Comparison of ENCODE assay signal across 2 cellular contexts in the genomic region with DNA sequence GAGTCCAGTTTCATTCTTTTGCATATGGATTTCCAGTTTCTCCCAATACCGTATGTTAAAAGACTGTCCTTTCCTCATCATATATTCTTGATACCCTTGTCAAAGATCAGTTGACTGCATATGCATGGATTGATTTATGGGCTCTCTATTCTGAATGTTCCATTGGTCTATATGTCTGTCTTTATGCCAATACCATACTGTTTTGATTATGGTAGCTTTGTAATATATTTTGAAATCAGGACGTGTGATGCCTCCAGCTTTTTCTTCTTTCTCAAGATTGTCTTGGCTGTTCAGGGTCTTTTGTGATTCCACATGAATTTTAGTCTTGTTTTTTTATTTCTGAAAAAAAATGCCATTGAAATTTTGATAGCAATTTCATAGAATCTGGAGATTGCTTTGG.
TF ChIP-seq lines count a peak whose summit lies in the region.

No MANE protein-coding gene starts in this region.

TF ChIP-seq in HepG2, 621 proteins besides CTCF, POLR2A, EP300 and RAD21:
- peak; percentile 96 for TF ChIP-seq CHD4 (IDR thresholded peaks at IDR 0.05; ENCODE audit: borderline replicate concordance, low read length)
- no peak for TF ChIP-seq POLR2G (IDR thresholded peaks at IDR 0.05; ENCODE audit: low read depth, low read length)
- 0 out of 2 replicates have a peak, but pooled peaks have one; percentile 35 for TF ChIP-seq RCOR2 (CRISPR knock-in tag; IDR thresholded peaks at IDR 0.05)
- TF ChIP-seq, protein P1, sequence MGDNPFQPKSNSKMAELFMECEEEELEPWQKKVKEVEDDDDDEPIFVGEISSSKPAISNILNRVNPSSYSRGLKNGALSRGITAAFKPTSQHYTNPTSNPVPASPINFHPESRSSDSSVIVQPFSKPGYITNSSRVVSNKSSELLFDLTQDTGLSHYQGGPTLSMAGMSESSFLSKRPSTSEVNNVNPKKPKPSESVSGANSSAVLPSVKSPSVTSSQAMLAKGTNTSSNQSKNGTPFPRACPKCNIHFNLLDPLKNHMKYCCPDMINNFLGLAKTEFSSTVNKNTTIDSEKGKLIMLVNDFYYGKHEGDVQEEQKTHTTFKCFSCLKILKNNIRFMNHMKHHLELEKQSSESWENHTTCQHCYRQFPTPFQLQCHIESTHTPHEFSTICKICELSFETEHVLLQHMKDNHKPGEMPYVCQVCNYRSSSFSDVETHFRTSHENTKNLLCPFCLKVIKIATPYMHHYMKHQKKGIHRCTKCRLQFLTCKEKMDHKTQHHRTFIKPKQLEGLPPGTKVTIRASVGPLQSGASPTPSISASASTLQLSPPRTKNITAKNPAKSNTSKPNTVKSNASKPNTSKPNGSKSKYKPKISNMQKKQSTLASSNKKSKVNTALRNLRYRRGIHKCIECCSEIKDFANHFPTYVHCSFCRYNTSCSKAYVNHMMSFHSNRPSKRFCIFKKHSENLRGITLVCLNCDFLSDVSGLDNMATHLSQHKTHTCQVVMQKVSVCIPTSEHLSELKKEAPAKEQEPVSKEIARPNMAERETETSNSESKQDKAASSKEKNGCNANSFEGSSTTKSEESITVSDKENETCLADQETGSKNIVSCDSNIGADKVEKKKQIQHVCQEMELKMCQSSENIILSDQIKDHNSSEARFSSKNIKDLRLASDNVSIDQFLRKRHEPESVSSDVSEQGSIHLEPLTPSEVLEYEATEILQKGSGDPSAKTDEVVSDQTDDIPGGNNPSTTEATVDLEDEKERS (CRISPR knock-in tag; IDR thresholded peaks at IDR 0.05), result peak; percentile 62; the same call in 1 of the 2 replicates
- TF ChIP-seq, protein P2, sequence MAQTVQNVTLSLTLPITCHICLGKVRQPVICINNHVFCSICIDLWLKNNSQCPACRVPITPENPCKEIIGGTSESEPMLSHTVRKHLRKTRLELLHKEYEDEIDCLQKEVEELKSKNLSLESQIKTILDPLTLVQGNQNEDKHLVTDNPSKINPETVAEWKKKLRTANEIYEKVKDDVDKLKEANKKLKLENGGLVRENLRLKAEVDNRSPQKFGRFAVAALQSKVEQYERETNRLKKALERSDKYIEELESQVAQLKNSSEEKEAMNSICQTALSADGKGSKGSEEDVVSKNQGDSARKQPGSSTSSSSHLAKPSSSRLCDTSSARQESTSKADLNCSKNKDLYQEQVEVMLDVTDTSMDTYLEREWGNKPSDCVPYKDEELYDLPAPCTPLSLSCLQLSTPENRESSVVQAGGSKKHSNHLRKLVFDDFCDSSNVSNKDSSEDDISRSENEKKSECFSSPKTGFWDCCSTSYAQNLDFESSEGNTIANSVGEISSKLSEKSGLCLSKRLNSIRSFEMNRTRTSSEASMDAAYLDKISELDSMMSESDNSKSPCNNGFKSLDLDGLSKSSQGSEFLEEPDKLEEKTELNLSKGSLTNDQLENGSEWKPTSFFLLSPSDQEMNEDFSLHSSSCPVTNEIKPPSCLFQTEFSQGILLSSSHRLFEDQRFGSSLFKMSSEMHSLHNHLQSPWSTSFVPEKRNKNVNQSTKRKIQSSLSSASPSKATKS (CRISPR knock-in tag; IDR thresholded peaks at IDR 0.05), result no peak

TF ChIP-seq in GM12878, 131 proteins besides CTCF, POLR2A, EP300 and RAD21:
- TF ChIP-seq, protein P3, sequence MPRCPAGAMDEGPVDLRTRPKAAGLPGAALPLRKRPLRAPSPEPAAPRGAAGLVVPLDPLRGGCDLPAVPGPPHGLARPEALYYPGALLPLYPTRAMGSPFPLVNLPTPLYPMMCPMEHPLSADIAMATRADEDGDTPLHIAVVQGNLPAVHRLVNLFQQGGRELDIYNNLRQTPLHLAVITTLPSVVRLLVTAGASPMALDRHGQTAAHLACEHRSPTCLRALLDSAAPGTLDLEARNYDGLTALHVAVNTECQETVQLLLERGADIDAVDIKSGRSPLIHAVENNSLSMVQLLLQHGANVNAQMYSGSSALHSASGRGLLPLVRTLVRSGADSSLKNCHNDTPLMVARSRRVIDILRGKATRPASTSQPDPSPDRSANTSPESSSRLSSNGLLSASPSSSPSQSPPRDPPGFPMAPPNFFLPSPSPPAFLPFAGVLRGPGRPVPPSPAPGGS (IDR thresholded peaks at IDR 0.05; ENCODE audit: borderline replicate concordance, insufficient read depth, low read depth, low read length, poor library complexity, severe bottlenecking), result no peak
- TF ChIP-seq, protein P4, sequence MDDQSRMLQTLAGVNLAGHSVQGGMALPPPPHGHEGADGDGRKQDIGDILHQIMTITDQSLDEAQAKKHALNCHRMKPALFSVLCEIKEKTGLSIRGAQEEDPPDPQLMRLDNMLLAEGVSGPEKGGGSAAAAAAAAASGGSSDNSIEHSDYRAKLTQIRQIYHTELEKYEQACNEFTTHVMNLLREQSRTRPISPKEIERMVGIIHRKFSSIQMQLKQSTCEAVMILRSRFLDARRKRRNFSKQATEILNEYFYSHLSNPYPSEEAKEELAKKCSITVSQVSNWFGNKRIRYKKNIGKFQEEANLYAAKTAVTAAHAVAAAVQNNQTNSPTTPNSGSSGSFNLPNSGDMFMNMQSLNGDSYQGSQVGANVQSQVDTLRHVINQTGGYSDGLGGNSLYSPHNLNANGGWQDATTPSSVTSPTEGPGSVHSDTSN (IDR thresholded peaks at IDR 0.05; ENCODE audit: insufficient replicate concordance, low read depth, low read length), result no peak
- TF ChIP-seq ASH2L (IDR thresholded peaks at IDR 0.05; ENCODE audit: borderline replicate concordance, low read depth), result no peak
- TF ChIP-seq JUNB (IDR thresholded peaks at IDR 0.05), result no peak
- no peak for TF ChIP-seq RELA (IDR thresholded peaks at IDR 0.05; ENCODE audit: borderline replicate concordance, partially characterized antibody)
- TF ChIP-seq SIX5 (IDR thresholded peaks at IDR 0.05; ENCODE audit: low read depth, low read length, severe bottlenecking), result no peak
- TF ChIP-seq FOS (IDR thresholded peaks at IDR 0.05; ENCODE audit: borderline replicate concordance, extremely low read depth, insufficient read length), result no peak
- TF ChIP-seq, protein P5, sequence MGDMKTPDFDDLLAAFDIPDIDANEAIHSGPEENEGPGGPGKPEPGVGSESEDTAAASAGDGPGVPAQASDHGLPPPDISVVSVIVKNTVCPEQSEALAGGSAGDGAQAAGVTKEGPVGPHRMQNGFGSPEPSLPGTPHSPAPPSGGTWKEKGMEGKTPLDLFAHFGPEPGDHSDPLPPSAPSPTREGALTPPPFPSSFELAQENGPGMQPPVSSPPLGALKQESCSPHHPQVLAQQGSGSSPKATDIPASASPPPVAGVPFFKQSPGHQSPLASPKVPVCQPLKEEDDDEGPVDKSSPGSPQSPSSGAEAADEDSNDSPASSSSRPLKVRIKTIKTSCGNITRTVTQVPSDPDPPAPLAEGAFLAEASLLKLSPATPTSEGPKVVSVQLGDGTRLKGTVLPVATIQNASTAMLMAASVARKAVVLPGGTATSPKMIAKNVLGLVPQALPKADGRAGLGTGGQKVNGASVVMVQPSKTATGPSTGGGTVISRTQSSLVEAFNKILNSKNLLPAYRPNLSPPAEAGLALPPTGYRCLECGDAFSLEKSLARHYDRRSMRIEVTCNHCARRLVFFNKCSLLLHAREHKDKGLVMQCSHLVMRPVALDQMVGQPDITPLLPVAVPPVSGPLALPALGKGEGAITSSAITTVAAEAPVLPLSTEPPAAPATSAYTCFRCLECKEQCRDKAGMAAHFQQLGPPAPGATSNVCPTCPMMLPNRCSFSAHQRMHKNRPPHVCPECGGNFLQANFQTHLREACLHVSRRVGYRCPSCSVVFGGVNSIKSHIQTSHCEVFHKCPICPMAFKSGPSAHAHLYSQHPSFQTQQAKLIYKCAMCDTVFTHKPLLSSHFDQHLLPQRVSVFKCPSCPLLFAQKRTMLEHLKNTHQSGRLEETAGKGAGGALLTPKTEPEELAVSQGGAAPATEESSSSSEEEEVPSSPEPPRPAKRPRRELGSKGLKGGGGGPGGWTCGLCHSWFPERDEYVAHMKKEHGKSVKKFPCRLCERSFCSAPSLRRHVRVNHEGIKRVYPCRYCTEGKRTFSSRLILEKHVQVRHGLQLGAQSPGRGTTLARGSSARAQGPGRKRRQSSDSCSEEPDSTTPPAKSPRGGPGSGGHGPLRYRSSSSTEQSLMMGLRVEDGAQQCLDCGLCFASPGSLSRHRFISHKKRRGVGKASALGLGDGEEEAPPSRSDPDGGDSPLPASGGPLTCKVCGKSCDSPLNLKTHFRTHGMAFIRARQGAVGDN (IDR thresholded peaks at IDR 0.05), result no peak
- no peak for TF ChIP-seq KAT2A (conservative IDR thresholded peaks at IDR 0.05; ENCODE audit: control insufficient read depth, low read depth, low read length)
- TF ChIP-seq, protein P6, sequence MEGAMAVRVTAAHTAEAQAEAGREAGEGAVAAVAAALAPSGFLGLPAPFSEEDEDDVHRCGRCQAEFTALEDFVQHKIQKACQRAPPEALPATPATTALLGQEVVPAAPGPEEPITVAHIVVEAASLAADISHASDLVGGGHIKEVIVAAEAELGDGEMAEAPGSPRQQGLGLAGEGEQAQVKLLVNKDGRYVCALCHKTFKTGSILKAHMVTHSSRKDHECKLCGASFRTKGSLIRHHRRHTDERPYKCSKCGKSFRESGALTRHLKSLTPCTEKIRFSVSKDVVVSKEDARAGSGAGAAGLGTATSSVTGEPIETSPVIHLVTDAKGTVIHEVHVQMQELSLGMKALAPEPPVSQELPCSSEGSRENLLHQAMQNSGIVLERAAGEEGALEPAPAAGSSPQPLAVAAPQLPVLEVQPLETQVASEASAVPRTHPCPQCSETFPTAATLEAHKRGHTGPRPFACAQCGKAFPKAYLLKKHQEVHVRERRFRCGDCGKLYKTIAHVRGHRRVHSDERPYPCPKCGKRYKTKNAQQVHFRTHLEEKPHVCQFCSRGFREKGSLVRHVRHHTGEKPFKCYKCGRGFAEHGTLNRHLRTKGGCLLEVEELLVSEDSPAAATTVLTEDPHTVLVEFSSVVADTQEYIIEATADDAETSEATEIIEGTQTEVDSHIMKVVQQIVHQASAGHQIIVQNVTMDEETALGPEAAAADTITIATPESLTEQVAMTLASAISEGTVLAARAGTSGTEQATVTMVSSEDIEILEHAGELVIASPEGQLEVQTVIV (IDR thresholded peaks at IDR 0.05; ENCODE audit: borderline replicate concordance, partially characterized antibody), result no peak
- TF ChIP-seq YY1 (IDR thresholded peaks at IDR 0.05; ENCODE audit: low read depth, low read length), result no peak
- no peak for TF ChIP-seq WRNIP1 (IDR thresholded peaks at IDR 0.05; ENCODE audit: borderline replicate concordance, low read depth, low read length)
- TF ChIP-seq, protein P7, sequence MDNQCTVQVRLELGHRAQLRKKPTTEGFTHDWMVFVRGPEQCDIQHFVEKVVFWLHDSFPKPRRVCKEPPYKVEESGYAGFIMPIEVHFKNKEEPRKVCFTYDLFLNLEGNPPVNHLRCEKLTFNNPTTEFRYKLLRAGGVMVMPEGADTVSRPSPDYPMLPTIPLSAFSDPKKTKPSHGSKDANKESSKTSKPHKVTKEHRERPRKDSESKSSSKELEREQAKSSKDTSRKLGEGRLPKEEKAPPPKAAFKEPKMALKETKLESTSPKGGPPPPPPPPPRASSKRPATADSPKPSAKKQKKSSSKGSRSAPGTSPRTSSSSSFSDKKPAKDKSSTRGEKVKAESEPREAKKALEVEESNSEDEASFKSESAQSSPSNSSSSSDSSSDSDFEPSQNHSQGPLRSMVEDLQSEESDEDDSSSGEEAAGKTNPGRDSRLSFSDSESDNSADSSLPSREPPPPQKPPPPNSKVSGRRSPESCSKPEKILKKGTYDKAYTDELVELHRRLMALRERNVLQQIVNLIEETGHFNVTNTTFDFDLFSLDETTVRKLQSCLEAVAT (IDR thresholded peaks at IDR 0.05), result no peak
- TF ChIP-seq, protein P8, sequence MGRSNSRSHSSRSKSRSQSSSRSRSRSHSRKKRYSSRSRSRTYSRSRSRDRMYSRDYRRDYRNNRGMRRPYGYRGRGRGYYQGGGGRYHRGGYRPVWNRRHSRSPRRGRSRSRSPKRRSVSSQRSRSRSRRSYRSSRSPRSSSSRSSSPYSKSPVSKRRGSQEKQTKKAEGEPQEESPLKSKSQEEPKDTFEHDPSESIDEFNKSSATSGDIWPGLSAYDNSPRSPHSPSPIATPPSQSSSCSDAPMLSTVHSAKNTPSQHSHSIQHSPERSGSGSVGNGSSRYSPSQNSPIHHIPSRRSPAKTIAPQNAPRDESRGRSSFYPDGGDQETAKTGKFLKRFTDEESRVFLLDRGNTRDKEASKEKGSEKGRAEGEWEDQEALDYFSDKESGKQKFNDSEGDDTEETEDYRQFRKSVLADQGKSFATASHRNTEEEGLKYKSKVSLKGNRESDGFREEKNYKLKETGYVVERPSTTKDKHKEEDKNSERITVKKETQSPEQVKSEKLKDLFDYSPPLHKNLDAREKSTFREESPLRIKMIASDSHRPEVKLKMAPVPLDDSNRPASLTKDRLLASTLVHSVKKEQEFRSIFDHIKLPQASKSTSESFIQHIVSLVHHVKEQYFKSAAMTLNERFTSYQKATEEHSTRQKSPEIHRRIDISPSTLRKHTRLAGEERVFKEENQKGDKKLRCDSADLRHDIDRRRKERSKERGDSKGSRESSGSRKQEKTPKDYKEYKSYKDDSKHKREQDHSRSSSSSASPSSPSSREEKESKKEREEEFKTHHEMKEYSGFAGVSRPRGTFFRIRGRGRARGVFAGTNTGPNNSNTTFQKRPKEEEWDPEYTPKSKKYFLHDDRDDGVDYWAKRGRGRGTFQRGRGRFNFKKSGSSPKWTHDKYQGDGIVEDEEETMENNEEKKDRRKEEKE (IDR thresholded peaks at IDR 0.05), result no peak
- no peak for TF ChIP-seq ETV6 (conservative IDR thresholded peaks at IDR 0.05 in 1 of 2, IDR thresholded peaks at IDR 0.05 in 1 of 2; ENCODE audit: borderline replicate concordance in 1 of 2, low read depth in 1 of 2)
- TF ChIP-seq RFX5 (IDR thresholded peaks at IDR 0.05; ENCODE audit: low read depth, low read length), result no peak
- TF ChIP-seq, protein P9, sequence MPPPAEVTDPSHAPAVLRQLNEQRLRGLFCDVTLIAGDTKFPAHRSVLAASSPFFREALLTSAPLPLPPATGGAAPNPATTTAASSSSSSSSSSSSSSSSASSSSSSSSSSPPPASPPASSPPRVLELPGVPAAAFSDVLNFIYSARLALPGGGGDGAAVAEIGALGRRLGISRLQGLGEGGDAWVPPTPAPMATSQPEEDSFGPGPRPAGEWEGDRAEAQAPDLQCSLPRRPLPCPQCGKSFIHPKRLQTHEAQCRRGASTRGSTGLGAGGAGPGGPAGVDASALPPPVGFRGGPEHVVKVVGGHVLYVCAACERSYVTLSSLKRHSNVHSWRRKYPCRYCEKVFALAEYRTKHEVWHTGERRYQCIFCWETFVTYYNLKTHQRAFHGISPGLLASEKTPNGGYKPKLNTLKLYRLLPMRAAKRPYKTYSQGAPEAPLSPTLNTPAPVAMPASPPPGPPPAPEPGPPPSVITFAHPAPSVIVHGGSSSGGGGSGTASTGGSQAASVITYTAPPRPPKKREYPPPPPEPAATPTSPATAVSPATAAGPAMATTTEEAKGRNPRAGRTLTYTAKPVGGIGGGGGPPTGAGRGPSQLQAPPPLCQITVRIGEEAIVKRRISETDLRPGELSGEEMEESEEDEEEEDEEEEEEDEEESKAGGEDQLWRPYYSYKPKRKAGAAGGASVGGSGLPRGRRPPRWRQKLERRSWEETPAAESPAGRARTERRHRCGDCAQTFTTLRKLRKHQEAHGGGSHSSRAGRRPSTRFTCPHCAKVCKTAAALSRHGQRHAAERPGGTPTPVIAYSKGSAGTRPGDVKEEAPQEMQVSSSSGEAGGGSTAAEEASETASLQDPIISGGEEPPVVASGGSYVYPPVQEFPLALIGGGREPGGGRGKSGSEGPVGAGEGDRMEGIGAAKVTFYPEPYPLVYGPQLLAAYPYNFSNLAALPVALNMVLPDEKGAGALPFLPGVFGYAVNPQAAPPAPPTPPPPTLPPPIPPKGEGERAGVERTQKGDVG (CRISPR knock-in tag; IDR thresholded peaks at IDR 0.05), result no peak
- no peak for TF ChIP-seq NBN (IDR thresholded peaks at IDR 0.05)
- TF ChIP-seq DPF2 (IDR thresholded peaks at IDR 0.05), result no peak
- no peak for TF ChIP-seq NR2F1 (conservative IDR thresholded peaks at IDR 0.05)
TF ChIP-seq in GM12878: peak in this region for 0.
